8 cellular contexts compared by ENCODE assay signal in genomic region chr9:107638496-107638895, GRCh38.
DNase-seq lines count a peak whose midpoint lies in the region; ATAC-seq, FAIRE-seq and TF ChIP-seq lines count a peak whose summit lies in the region.

No MANE protein-coding gene starts in this region.

- peaks cover 0 to 5% of the 10 kb centered on the region in 2 donors for H3K36me3 Mint-ChIP-seq in activated T-cell treated with anti-CD3 and anti-CD28 coated beads, Interleukin-2, amount 50 U/mL, for 72 hours (ENCODE audit: insufficient read depth in 2 of 2)
- no peaks in the 10 kb centered on the region for H3K36me3 Mint-ChIP-seq in activated T-cell treated with anti-CD3 and anti-CD28 coated beads, Interleukin-2, amount 50 U/mL, for 4 hours (ENCODE audit: insufficient read depth)

- no peak for FAIRE-seq in bronchial epithelial cell (lab: Jason Lieb, UNC)

- H3K4me1 ChIP-seq in mesodermal cell (ENCODE audit: control insufficient read depth, insufficient read depth, low read length, poor library complexity, severe bottlenecking) (no peaks in the 10 kb centered on the region), tibial artery (peaks cover 0 to 27% (median 12%) of the 10 kb centered on the region in 4 donors)

- H3K27me3 Mint-ChIP-seq in activated T-cell treated with anti-CD3 and anti-CD28 coated beads, Interleukin-2, amount 50 U/mL, for 72 hours (ENCODE audit: low read depth) = peaks cover 43% of the 10 kb centered on the region
- H3K27me3 Mint-ChIP-seq in activated T-cell treated with anti-CD3 and anti-CD28 coated beads, Interleukin-2, amount 50 U/mL, for 4 hours (ENCODE audit: low read depth) = peaks cover 39% of the 10 kb centered on the region

- DNase-seq in activated T-cell treated with anti-CD3 and anti-CD28 coated beads, Interleukin-2, amount 50 U/mL, for 72 hours = no peak
- no peak for DNase-seq in activated T-cell treated with anti-CD3 and anti-CD28 coated beads, Interleukin-2, amount 50 U/mL, for 4 hours
- no peak for DNase-seq in bronchial epithelial cell (ENCODE audit: low read depth)
- no peak for DNase-seq in tibial artery
- no peak for DNase-seq in SHP77 treated with DMSO at 0.1 percent for 48 hours (lab: John Stamatoyannopoulos, UW)
- no peak for DNase-seq in hippocampal formation (lab: John Stamatoyannopoulos, UW)

- no peak for TF ChIP-seq CTCF in bronchial epithelial cell (IDR thresholded peaks at IDR 0.05; ENCODE audit: insufficient read depth, low read length, severe bottlenecking)
- TF ChIP-seq CTCF in tibial artery (IDR thresholded peaks at IDR 0.05) = no peak

- H3K27ac ChIP-seq in mesodermal cell (ENCODE audit: low read depth, low read length, severe bottlenecking) (peak overlapping the region; percentile 89), tibial artery (peak overlapping the region; percentile 96 to 99)

- intact Hi-C loops in tibial artery (cut with DNase I; ENCODE audit: low total_unique reads) = loop anchor here (2.0 to 5.0 kb wide), 2 partner anchors 94 to 112 kb away; no protein-coding TSS in a partner anchor

- 17 to 33% methylated on average over 1 to 3 of the region's 5 CpGs for WGBS in mesodermal cell (ENCODE audit: insufficient coverage in 2 of 2), 2 experiments

- H3K9me3 Mint-ChIP-seq in activated T-cell treated with anti-CD3 and anti-CD28 coated beads, Interleukin-2, amount 50 U/mL, for 72 hours = peaks cover 0 to 1% of the 10 kb centered on the region in 2 donors
- no peaks in the 10 kb centered on the region for H3K9me3 Mint-ChIP-seq in activated T-cell treated with anti-CD3 and anti-CD28 coated beads, Interleukin-2, amount 50 U/mL, for 4 hours

- H3K36me3 ChIP-seq in bronchial epithelial cell (ENCODE audit: control insufficient read depth, insufficient read depth, low read length) (no peaks in the 10 kb centered on the region), mesodermal cell (ENCODE audit: control insufficient read depth, insufficient read depth, low read length) (no peaks in the 10 kb centered on the region), tibial artery (no peaks in the 10 kb centered on the region)

- peaks cover 8% of the 10 kb centered on the region for H3K4me1 Mint-ChIP-seq in activated T-cell treated with anti-CD3 and anti-CD28 coated beads, Interleukin-2, amount 50 U/mL, for 72 hours (ENCODE audit: low read depth)
- peaks cover 5% of the 10 kb centered on the region for H3K4me1 Mint-ChIP-seq in activated T-cell treated with anti-CD3 and anti-CD28 coated beads, Interleukin-2, amount 50 U/mL, for 4 hours (ENCODE audit: low read depth)

- H3K27ac Mint-ChIP-seq in activated T-cell treated with anti-CD3 and anti-CD28 coated beads, Interleukin-2, amount 50 U/mL, for 72 hours = no peak overlapping the region

- H3K9me3 ChIP-seq in mesodermal cell (ENCODE audit: control insufficient read depth, low read length) (no peaks in the 10 kb centered on the region), tibial artery (no peaks in the 10 kb centered on the region)

- no peaks in the 10 kb centered on the region for H3K27me3 ChIP-seq in bronchial epithelial cell (ENCODE audit: control insufficient read depth, insufficient read depth, low read length)
- H3K27me3 ChIP-seq in tibial artery = no peaks in the 10 kb centered on the region

- H3K4me3 Mint-ChIP-seq in activated T-cell treated with anti-CD3 and anti-CD28 coated beads, Interleukin-2, amount 50 U/mL, for 72 hours = peak overlapping the region; percentile 52 to 71
- H3K4me3 Mint-ChIP-seq in activated T-cell treated with anti-CD3 and anti-CD28 coated beads, Interleukin-2, amount 50 U/mL, for 4 hours = no peak overlapping the region

- ATAC-seq in activated T-cell treated with anti-CD3 and anti-CD28 coated beads, Interleukin-2, amount 50 U/mL, for 72 hours (replicated peaks in 1 of 2) = no peak
- no peak for ATAC-seq in activated T-cell treated with anti-CD3 and anti-CD28 coated beads, Interleukin-2, amount 50 U/mL, for 4 hours
- ATAC-seq in GM19324 (IDR thresholded peaks at IDR 0.05; ENCODE audit: low FRiP score, unreplicated experiment) = no peak

- H3K4me3 ChIP-seq in bronchial epithelial cell (ENCODE audit: low read depth, low read length) (peak overlapping the region; percentile 37), mesodermal cell (ENCODE audit: extremely low read depth, insufficient read depth, low read length, poor library complexity, severe bottlenecking) (peak overlapping the region; percentile 36), tibial artery (peak overlapping the region; percentile 46 to 53)
